In the genomic region with DNA sequence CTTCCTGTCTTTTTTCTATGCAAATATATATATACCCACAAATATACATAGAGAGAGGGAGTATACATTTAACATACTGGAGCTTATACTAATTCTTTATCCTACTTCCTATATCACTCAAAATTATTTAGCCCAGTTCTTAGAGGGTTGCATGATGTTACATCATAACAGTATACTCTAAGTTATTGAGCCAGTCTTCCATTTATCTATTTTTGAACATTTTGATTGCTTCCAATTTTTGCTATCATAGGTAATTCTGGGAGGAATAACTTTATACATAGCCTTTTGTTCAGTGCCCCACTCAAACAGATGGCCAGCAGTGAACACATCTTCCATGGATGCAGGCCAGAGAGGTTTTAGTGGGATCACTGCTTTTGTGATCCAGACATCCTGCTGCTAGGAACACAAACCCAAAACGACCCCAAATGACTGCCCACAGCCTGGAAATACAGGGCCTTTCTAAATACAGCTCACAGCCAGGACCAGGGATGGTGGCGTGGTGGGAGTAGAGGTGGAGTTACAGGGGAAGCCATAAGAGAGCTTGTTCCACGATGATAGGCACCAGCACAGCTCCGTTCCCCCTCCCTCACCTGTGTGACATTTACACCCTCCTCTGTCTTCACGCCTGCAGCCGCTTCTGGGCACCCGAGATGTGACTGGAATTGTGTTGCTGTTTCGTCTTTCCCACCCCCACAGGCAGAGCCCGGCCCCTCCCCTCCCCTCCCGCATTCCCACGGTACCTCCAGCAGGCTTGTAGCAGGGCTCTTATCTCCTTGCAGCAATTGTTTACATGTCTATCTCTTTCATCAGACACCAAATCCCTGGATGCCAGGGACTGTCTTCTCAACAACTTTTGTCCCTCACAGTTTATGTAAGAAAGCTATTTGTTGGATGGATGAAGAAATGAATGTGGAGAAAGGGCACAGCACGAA, we compare ENCODE assay signal across 1 cellular context.
TF ChIP-seq lines count a peak whose summit lies in the region.

No MANE protein-coding gene starts in this region.

TF ChIP-seq in HepG2, 621 proteins besides CTCF, POLR2A, EP300 and RAD21:
- TF ChIP-seq, protein P1, sequence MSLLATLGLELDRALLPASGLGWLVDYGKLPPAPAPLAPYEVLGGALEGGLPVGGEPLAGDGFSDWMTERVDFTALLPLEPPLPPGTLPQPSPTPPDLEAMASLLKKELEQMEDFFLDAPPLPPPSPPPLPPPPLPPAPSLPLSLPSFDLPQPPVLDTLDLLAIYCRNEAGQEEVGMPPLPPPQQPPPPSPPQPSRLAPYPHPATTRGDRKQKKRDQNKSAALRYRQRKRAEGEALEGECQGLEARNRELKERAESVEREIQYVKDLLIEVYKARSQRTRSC (CRISPR knock-in tag; IDR thresholded peaks at IDR 0.05; ENCODE audit: low read depth): no peak
- peak; percentile 43; the same call in 1 of the 2 replicates for TF ChIP-seq BCL6 (CRISPR knock-in tag; IDR thresholded peaks at IDR 0.05)
- TF ChIP-seq, protein P2, sequence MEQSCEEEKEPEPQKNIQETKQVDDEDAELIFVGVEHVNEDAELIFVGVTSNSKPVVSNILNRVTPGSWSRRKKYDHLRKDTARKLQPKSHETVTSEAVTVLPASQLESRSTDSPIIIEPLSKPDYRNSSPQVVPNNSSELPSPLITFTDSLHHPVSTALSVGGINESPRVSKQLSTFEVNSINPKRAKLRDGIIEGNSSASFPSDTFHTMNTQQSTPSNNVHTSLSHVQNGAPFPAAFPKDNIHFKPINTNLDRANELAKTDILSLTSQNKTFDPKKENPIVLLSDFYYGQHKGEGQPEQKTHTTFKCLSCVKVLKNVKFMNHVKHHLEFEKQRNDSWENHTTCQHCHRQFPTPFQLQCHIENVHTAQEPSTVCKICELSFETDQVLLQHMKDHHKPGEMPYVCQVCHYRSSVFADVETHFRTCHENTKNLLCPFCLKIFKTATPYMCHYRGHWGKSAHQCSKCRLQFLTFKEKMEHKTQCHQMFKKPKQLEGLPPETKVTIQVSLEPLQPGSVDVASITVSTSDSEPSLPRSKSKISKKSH (CRISPR knock-in tag; IDR thresholded peaks at IDR 0.05; ENCODE audit: borderline replicate concordance): no peak
- TF ChIP-seq, protein P3, sequence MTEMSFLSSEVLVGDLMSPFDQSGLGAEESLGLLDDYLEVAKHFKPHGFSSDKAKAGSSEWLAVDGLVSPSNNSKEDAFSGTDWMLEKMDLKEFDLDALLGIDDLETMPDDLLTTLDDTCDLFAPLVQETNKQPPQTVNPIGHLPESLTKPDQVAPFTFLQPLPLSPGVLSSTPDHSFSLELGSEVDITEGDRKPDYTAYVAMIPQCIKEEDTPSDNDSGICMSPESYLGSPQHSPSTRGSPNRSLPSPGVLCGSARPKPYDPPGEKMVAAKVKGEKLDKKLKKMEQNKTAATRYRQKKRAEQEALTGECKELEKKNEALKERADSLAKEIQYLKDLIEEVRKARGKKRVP (CRISPR knock-in tag; IDR thresholded peaks at IDR 0.05): peak in 1 of 2 experiments; percentile 80; a peak in 2 of 4 replicates
- TF ChIP-seq PATZ1 (CRISPR knock-in tag; IDR thresholded peaks at IDR 0.05): peak; percentile 34; the same call in 1 of the 2 replicates
- no peak for TF ChIP-seq SOX6 (IDR thresholded peaks at IDR 0.05)
- peak; percentile 35; the same call in 1 of the 2 replicates for TF ChIP-seq SOX6 (CRISPR knock-in tag; IDR thresholded peaks at IDR 0.05)
- TF ChIP-seq ZNF207 (IDR thresholded peaks at IDR 0.05; ENCODE audit: borderline replicate concordance): no peak
- TF ChIP-seq SOX13 (IDR thresholded peaks at IDR 0.05): no peak
- peak in 1 of 2 experiments; percentile 20; a peak in 2 of 4 replicates for TF ChIP-seq SOX13 (CRISPR knock-in tag; conservative IDR thresholded peaks at IDR 0.05 in 1 of 2, IDR thresholded peaks at IDR 0.05 in 1 of 2)
- TF ChIP-seq ZNF12 (CRISPR knock-in tag; IDR thresholded peaks at IDR 0.05): peak; percentile 97
- peak; percentile 46; the same call in 1 of the 2 replicates for TF ChIP-seq FOXP4 (CRISPR knock-in tag; IDR thresholded peaks at IDR 0.05)
- no peak for TF ChIP-seq FOXP1 (IDR thresholded peaks at IDR 0.05)
- peak; percentile 51; the same call in 1 of the 2 replicates for TF ChIP-seq FOXP1 (CRISPR knock-in tag; IDR thresholded peaks at IDR 0.05)
- TF ChIP-seq TEAD3 (CRISPR knock-in tag; optimal IDR thresholded peaks at IDR 0.05; ENCODE audit: borderline replicate concordance): peak; percentile 46
- TF ChIP-seq, protein P4, sequence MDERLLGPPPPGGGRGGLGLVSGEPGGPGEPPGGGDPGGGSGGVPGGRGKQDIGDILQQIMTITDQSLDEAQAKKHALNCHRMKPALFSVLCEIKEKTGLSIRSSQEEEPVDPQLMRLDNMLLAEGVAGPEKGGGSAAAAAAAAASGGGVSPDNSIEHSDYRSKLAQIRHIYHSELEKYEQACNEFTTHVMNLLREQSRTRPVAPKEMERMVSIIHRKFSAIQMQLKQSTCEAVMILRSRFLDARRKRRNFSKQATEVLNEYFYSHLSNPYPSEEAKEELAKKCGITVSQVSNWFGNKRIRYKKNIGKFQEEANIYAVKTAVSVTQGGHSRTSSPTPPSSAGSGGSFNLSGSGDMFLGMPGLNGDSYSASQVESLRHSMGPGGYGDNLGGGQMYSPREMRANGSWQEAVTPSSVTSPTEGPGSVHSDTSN (CRISPR knock-in tag; IDR thresholded peaks at IDR 0.05): no peak
- TF ChIP-seq GATAD2A (CRISPR knock-in tag; IDR thresholded peaks at IDR 0.05): peak; percentile 51
- TF ChIP-seq ZNF251 (CRISPR knock-in tag; IDR thresholded peaks at IDR 0.05): no peak
